In genomic region chr7:155840909-155841308, GRCh38 we compare ENCODE assay signal across 23 cellular contexts. TPM values are rescaled to one million over a fixed set of nuclear protein-coding genes. Genes with fewer than 3 reads are reported as not detected.
"Had no signal": no experiment of that assay in that cellular context is flagged by ENCODE, and none has a peak within 500 bp of the region (broad histone marks: within the 10 kb centered on the region; RNA-seq: fewer than 3 reads in every experiment).

No MANE protein-coding gene starts in this region.

- H3K9ac ChIP-seq: SK-N-SH had no signal

- DNase-seq: KBM-7, NCI-H1092, NCI-H1105 treated with DMSO at 0.1 percent for 48 hours, NCI-H1417 treated with DMSO at 0.1 percent for 48 hours, NCI-H146, NCI-H1694 treated with DMSO at 0.1 percent for 48 hours, NCI-H1930, NCI-H2081 treated with DMSO at 0.1 percent for 48 hours, NCI-H2171, NCI-H226, NCI-H446, NCI-H510A, NCI-H524 treated with DMSO at 0.1 percent for 48 hours, NCI-H69, NCI-H774, RPMI8226, SHP77, SK-N-SH had no signal

- H3K9me3 ChIP-seq: SK-N-SH had no signal

- FAIRE-seq: HTR-8/SVneo, RCC 7860 had no signal

- H3K4me2 ChIP-seq: SK-N-SH had no signal

- H3K27ac ChIP-seq: HL-60 had no signal

RNA-seq across cellular contexts. Expression of gene SHH, which starts 28.6 kb away (rescaled TPM):
- total RNA-seq: LHCN-M2, MCF 10A had no signal
- polyA plus RNA-seq: SK-N-SH had no signal
